In the genomic region with DNA sequence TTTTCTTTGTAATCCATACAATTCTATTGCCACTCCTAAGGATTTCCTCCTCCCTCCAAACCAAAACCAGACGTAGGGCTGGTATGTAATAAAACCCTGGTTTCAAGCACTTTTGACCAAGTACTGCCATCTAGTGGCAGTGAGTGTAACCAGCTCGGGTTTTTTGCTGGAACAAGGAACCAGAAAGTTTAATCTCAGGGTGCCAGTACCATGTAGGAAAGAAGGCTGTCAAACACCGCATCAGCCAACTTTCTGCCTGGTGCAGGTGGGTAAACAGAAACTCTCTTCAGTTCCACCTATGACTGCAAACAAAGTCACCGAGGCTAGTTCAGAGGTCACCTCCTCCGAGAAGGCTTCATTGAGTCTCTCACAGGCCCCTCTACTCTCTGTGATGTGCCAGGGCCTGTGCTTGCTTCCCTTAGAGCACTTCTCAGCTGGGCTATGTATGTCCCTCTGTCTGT, we compare ENCODE assay signal across 8 cellular contexts. TPM values are rescaled to one million over a fixed set of nuclear protein-coding genes. Genes with fewer than 3 reads are reported as not detected.
DNase-seq lines count a peak whose midpoint lies in the region; ATAC-seq and TF ChIP-seq lines count a peak whose summit lies in the region.

No MANE protein-coding gene starts in this region.

- H4K20me1 ChIP-seq in KMS-11 (ENCODE audit: insufficient read depth) = no peaks in the 10 kb centered on the region

- peaks cover under 1% of the 10 kb centered on the region for H3K9me3 ChIP-seq in RWPE2 (ENCODE audit: severe bottlenecking)

- no peaks in the 10 kb centered on the region for H3K79me2 ChIP-seq in KMS-11 (ENCODE audit: insufficient read depth, low read depth)

- DNase-seq in activated CD8-positive, alpha-beta memory T cell treated with anti-CD3 and anti-CD28 coated beads for 1 hour (ENCODE audit: extremely low read depth in 1 of 2, low read depth in 1 of 2) = peak; percentile 12 to 18
- DNase-seq in activated CD8-positive, alpha-beta memory T cell treated with anti-CD3 and anti-CD28 coated beads, Interleukin-2, amount 50 U/mL, for 48 hours = no peak
- DNase-seq in RWPE2 (ENCODE audit: low spot score) (no peak), foreskin keratinocyte (peak in 1 of 2 donors; percentile 44), omental fat pad (ENCODE audit: low spot score) (no peak), posterior vena cava (ENCODE audit: low spot score) (no peak)
- DNase-seq in activated gamma-delta T cell treated with anti-CD3 and anti-CD28 coated beads, Interleukin-2, amount 50 U/mL, for 16 hours (ENCODE audit: low read depth) = peak; percentile 7

- H3K9ac ChIP-seq in KMS-11 = no peak overlapping the region

- no peak overlapping the region for H3K4me3 ChIP-seq in KMS-11 (IDR thresholded peaks at IDR 0.05; ENCODE audit: insufficient read depth, low read depth, low read length)
- H3K4me3 ChIP-seq in RWPE2 (ENCODE audit: severe bottlenecking) = no peak overlapping the region

- H3K27me3 ChIP-seq in KMS-11 (ENCODE audit: insufficient read depth, low read depth) = no peaks in the 10 kb centered on the region
- H3K27me3 ChIP-seq in RWPE2 (ENCODE audit: insufficient read depth, poor library complexity, severe bottlenecking) = peaks cover 3% of the 10 kb centered on the region
- no peaks in the 10 kb centered on the region for H3K27me3 ChIP-seq in foreskin keratinocyte

- no peak overlapping the region for H3K4me2 ChIP-seq in KMS-11

- H3K4me1 ChIP-seq in KMS-11 (ENCODE audit: low read depth, poor library complexity, severe bottlenecking) (no peaks in the 10 kb centered on the region), RWPE2 (ENCODE audit: insufficient read depth, poor library complexity, severe bottlenecking) (no peaks in the 10 kb centered on the region), foreskin keratinocyte (peaks cover 7% of the 10 kb centered on the region)

- ATAC-seq in RWPE2 (ENCODE audit: low read depth) = peak; percentile 64
- peak; percentile 59 for ATAC-seq in foreskin keratinocyte
- ATAC-seq in omental fat pad (ENCODE audit: low FRiP score) = peak; percentile 44

- peak; percentile 96 for TF ChIP-seq CTCF in KMS-11 (conservative IDR thresholded peaks at IDR 0.05; ENCODE audit: low read depth, low read length)
- peak; percentile 88 for TF ChIP-seq CTCF in RWPE2 (IDR thresholded peaks at IDR 0.05; ENCODE audit: poor library complexity, severe bottlenecking)
- peak; percentile 90 for TF ChIP-seq CTCF in foreskin keratinocyte (conservative IDR thresholded peaks at IDR 0.05)
- TF ChIP-seq CTCF in omental fat pad (IDR thresholded peaks at IDR 0.05) = peak in 1 of 3 donors; percentile 11

- H3K36me3 ChIP-seq in KMS-11 (ENCODE audit: insufficient read depth) (no peaks in the 10 kb centered on the region), RWPE2 (ENCODE audit: low read depth) (no peaks in the 10 kb centered on the region)

- H3K27ac ChIP-seq in KMS-11 (no peak overlapping the region), RWPE2 (ENCODE audit: poor library complexity, severe bottlenecking) (no peak overlapping the region), foreskin keratinocyte (no peak overlapping the region)

- intact Hi-C loops in posterior vena cava (cut with DNase I) = loop anchor here in 1 of 2 donors (10.0 kb wide), 1 partner anchor 95 kb away; the partner anchor contains the start of gene SMYD1

- no peak overlapping the region for H2AFZ ChIP-seq in KMS-11 (ENCODE audit: low read depth)

RNA-seq across cellular contexts. Expression of gene THNSL2, which starts 10.2 kb away (rescaled TPM):
- 5.7 and 9.6 TPM in 2 replicates for total RNA-seq in foreskin keratinocyte
- polyA plus RNA-seq in foreskin keratinocyte = 6.6 and 8.4 TPM in 2 replicates
- total RNA-seq in omental fat pad = 10 to 100 TPM in 3 of 4 donors, 1 to 10 TPM in 1; 2.2 to 30.5 (median 19.3) TPM
- 10 to 100 TPM in 1 of 2 donors, 1 to 10 TPM in 1; 7.1 to 12.3 TPM for total RNA-seq in posterior vena cava

RNA-seq across cellular contexts. Expression of gene FABP1, which starts 32.1 kb away (rescaled TPM):
- not detected in 2 replicates for total RNA-seq in foreskin keratinocyte
- polyA plus RNA-seq in foreskin keratinocyte = not detected in 2 replicates
- total RNA-seq in omental fat pad = not detected
- not detected for total RNA-seq in posterior vena cava

Comparison
In these comparisons a context has a peak if more than half of its experiments do, and no peak if none do; other contexts are left out.
1. DNase-seq: peak in activated CD8-positive, alpha-beta memory T cell treated with anti-CD3 and anti-CD28 coated beads for 1 hour (2 of 2) and activated gamma-delta T cell treated with anti-CD3 and anti-CD28 coated beads, Interleukin-2, amount 50 U/mL, for 16 hours (single experiment); none in activated CD8-positive, alpha-beta memory T cell treated with anti-CD3 and anti-CD28 coated beads, Interleukin-2, amount 50 U/mL, for 48 hours (single experiment), RWPE2 (single experiment), omental fat pad (single experiment) and posterior vena cava (single experiment).
2. Peak in every context shown above with its lines, with median percentiles within 50 percentile points of each other: ATAC-seq.